ENCODE assay signal across 1 cellular context in the genomic region with DNA sequence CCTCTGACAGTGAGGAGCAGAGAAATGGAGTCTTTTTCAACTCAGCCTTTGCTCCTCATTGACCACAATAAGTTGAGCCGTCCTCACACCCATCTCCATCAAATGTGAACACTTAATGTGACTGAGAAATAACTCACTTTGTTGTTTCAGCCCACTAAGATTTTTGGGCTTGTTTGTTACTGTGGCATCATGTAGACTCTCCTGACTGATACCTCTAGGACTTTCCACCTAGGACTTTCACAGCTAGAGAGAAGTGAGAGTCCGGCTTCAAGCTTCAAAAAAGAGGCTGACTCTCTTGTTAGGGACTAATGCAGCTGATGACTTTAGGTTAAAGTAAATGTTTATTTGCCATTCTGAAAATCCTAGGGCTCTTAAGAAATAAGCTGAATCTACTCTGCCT.
TF ChIP-seq lines count a peak whose summit lies in the region.

No MANE protein-coding gene starts in this region.

TF ChIP-seq in K562, 482 proteins besides CTCF, POLR2A, EP300 and RAD21:
- TF ChIP-seq, protein P1, sequence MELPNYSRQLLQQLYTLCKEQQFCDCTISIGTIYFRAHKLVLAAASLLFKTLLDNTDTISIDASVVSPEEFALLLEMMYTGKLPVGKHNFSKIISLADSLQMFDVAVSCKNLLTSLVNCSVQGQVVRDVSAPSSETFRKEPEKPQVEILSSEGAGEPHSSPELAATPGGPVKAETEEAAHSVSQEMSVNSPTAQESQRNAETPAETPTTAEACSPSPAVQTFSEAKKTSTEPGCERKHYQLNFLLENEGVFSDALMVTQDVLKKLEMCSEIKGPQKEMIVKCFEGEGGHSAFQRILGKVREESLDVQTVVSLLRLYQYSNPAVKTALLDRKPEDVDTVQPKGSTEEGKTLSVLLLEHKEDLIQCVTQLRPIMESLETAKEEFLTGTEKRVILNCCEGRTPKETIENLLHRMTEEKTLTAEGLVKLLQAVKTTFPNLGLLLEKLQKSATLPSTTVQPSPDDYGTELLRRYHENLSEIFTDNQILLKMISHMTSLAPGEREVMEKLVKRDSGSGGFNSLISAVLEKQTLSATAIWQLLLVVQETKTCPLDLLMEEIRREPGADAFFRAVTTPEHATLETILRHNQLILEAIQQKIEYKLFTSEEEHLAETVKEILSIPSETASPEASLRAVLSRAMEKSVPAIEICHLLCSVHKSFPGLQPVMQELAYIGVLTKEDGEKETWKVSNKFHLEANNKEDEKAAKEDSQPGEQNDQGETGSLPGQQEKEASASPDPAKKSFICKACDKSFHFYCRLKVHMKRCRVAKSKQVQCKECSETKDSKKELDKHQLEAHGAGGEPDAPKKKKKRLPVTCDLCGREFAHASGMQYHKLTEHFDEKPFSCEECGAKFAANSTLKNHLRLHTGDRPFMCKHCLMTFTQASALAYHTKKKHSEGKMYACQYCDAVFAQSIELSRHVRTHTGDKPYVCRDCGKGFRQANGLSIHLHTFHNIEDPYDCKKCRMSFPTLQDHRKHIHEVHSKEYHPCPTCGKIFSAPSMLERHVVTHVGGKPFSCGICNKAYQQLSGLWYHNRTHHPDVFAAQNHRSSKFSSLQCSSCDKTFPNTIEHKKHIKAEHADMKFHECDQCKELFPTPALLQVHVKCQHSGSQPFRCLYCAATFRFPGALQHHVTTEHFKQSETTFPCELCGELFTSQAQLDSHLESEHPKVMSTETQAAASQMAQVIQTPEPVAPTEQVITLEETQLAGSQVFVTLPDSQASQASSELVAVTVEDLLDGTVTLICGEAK (IDR thresholded peaks at IDR 0.05): no peak
- TF ChIP-seq, protein P1 (CRISPR knock-in tag; IDR thresholded peaks at IDR 0.05): no peak
- TF ChIP-seq, protein P2, sequence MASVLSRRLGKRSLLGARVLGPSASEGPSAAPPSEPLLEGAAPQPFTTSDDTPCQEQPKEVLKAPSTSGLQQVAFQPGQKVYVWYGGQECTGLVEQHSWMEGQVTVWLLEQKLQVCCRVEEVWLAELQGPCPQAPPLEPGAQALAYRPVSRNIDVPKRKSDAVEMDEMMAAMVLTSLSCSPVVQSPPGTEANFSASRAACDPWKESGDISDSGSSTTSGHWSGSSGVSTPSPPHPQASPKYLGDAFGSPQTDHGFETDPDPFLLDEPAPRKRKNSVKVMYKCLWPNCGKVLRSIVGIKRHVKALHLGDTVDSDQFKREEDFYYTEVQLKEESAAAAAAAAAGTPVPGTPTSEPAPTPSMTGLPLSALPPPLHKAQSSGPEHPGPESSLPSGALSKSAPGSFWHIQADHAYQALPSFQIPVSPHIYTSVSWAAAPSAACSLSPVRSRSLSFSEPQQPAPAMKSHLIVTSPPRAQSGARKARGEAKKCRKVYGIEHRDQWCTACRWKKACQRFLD (CRISPR knock-in tag; IDR thresholded peaks at IDR 0.05): no peak
- peak; percentile 91 for TF ChIP-seq ZNF12 (CRISPR knock-in tag; IDR thresholded peaks at IDR 0.05)
- TF ChIP-seq, protein P3, sequence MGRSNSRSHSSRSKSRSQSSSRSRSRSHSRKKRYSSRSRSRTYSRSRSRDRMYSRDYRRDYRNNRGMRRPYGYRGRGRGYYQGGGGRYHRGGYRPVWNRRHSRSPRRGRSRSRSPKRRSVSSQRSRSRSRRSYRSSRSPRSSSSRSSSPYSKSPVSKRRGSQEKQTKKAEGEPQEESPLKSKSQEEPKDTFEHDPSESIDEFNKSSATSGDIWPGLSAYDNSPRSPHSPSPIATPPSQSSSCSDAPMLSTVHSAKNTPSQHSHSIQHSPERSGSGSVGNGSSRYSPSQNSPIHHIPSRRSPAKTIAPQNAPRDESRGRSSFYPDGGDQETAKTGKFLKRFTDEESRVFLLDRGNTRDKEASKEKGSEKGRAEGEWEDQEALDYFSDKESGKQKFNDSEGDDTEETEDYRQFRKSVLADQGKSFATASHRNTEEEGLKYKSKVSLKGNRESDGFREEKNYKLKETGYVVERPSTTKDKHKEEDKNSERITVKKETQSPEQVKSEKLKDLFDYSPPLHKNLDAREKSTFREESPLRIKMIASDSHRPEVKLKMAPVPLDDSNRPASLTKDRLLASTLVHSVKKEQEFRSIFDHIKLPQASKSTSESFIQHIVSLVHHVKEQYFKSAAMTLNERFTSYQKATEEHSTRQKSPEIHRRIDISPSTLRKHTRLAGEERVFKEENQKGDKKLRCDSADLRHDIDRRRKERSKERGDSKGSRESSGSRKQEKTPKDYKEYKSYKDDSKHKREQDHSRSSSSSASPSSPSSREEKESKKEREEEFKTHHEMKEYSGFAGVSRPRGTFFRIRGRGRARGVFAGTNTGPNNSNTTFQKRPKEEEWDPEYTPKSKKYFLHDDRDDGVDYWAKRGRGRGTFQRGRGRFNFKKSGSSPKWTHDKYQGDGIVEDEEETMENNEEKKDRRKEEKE (IDR thresholded peaks at IDR 0.05; ENCODE audit: borderline replicate concordance in 1 of 2, control insufficient read depth in 1 of 2, low read depth in 2 of 2, low read length in 1 of 2): no peak
- no peak for TF ChIP-seq MEIS2 (IDR thresholded peaks at IDR 0.05; ENCODE audit: partially characterized antibody)
- TF ChIP-seq TCFL5 (CRISPR knock-in tag; conservative IDR thresholded peaks at IDR 0.05): no peak
